21 cellular contexts compared by ENCODE assay signal in genomic region chr4:3263053-3263958, GRCh38. TPM values are rescaled to one million over a fixed set of nuclear protein-coding genes. Genes with fewer than 3 reads are reported as not detected.
A peak's percentile ranks its signal among the peaks of the same experiment; 100 is the strongest.
DNase-seq lines count a peak whose midpoint lies in the region; ATAC-seq and TF ChIP-seq lines count a peak whose summit lies in the region.
"Had no signal": no experiment of that assay in that cellular context is flagged by ENCODE, and none has a peak within 500 bp of the region (broad histone marks: within the 10 kb centered on the region; RNA-seq: fewer than 3 reads in every experiment).

No MANE protein-coding gene starts in this region.

- H3K27me3 ChIP-seq in aorta (ENCODE audit: control insufficient read depth in 1 of 2, insufficient read depth in 2 of 2, low read length in 1 of 2) = no peaks in the 10 kb centered on the region
- H3K27me3 ChIP-seq: ascending aorta had no signal

- intact Hi-C loops in natural killer cell (cut with micrococcal nuclease) = no loop called here
- intact Hi-C loops in aorta (cut with DNase I) = no loop called here

- H3K4me1 Mint-ChIP-seq in natural killer cell treated with Interleukin-12 subunit alpha and Interleukin-12 subunit beta and Interleukin-15 and Interleukin-18, amount 100 ng/mL, for 72 hours (ENCODE audit: low read depth in 2 of 2) = no peaks in the 10 kb centered on the region
- H3K4me1 Mint-ChIP-seq in natural killer cell (no peaks in the 10 kb centered on the region), WTC11 (peaks cover 7% of the 10 kb centered on the region)
- H3K4me1 Mint-ChIP-seq: stimulated activated naive CD8-positive, alpha-beta T cell treated with anti-CD3 and anti-CD28 coated beads, Interleukin-15, amount 100 ng/mL, for 72 hours had no signal

- peak; percentile 11 to 32 for ATAC-seq in natural killer cell treated with Interleukin-12 subunit alpha and Interleukin-12 subunit beta and Interleukin-15 and Interleukin-18, amount 100 ng/mL, for 72 hours
- ATAC-seq in natural killer cell (no peak), WTC11 (no peak), aorta (ENCODE audit: low FRiP score) (no peak), HG03025 (IDR thresholded peaks at IDR 0.05; ENCODE audit: low FRiP score, unreplicated experiment) (no peak), HG03378 (IDR thresholded peaks at IDR 0.05; ENCODE audit: unreplicated experiment) (no peak)
- ATAC-seq: effector memory CD8-positive, alpha-beta T cell; stimulated activated naive CD8-positive, alpha-beta T cell treated with anti-CD3 and anti-CD28 coated beads, Interleukin-15, amount 100 ng/mL, for 72 hours had no signal

- no peak overlapping the region for H3K4me3 Mint-ChIP-seq in natural killer cell treated with Interleukin-12 subunit alpha and Interleukin-12 subunit beta and Interleukin-15 and Interleukin-18, amount 100 ng/mL, for 72 hours
- H3K4me3 Mint-ChIP-seq in natural killer cell (no peak overlapping the region), WTC11 (no peak overlapping the region)
- H3K4me3 Mint-ChIP-seq: effector memory CD8-positive, alpha-beta T cell; stimulated activated naive CD8-positive, alpha-beta T cell treated with anti-CD3 and anti-CD28 coated beads, Interleukin-15, amount 100 ng/mL, for 72 hours had no signal

- no peaks in the 10 kb centered on the region for H3K9me3 ChIP-seq in aorta (ENCODE audit: control insufficient read depth, low read length)
- H3K9me3 ChIP-seq: ascending aorta had no signal

- H3K27ac ChIP-seq in aorta (ENCODE audit: low read depth in 1 of 2, low read length in 2 of 2) = no peak overlapping the region
- H3K27ac ChIP-seq: ascending aorta had no signal

- TF ChIP-seq CTCF in natural killer cell (IDR thresholded peaks at IDR 0.05) (no peak), WTC11 (IDR thresholded peaks at IDR 0.05) (no peak)

- WGBS in aorta, 2 donors = 82 to 85% methylated on average over 31 of the region's 31 CpGs

- DNase-seq in natural killer cell treated with Interleukin-12 subunit alpha and Interleukin-12 subunit beta and Interleukin-15 and Interleukin-18, amount 100 ng/mL, for 72 hours (ENCODE audit: low spot score) = no peak
- DNase-seq in natural killer cell = no peak
- DNase-seq in WTC11 (ENCODE audit: low spot score) = peak; percentile 6
- DNase-seq in mesenteric fat pad (ENCODE audit: low spot score) = peak; percentile 85
- peak; percentile 26 to 41 for DNase-seq in aorta
- DNase-seq in effector CD4-positive, alpha-beta T cell = no peak
- DNase-seq: activated CD4-positive, alpha-beta T cell treated with anti-CD3 and anti-CD28 coated beads for 4 hours; activated gamma-delta T cell; Calu3; effector memory CD8-positive, alpha-beta T cell; midbrain; MV-4-11; NCI-H2081; NCI-H526; stimulated activated CD4-positive, alpha-beta T cell treated with anti-CD3 and anti-CD28 coated beads, Interleukin-4, amount 100 ng/mL, for 24 hours; stimulated activated naive CD8-positive, alpha-beta T cell treated with anti-CD3 and anti-CD28 coated beads, Interleukin-15, amount 100 ng/mL, for 72 hours; SW 1271 had no signal

- POLR2A ChIA-PET in WTC11 (lab: Charles Lee) = no interaction called here

- H3K36me3 ChIP-seq in aorta (ENCODE audit: control insufficient read depth in 1 of 2, insufficient read depth in 2 of 2, low read length in 1 of 2) = no peaks in the 10 kb centered on the region
- H3K36me3 ChIP-seq: ascending aorta had no signal

- CTCF ChIA-PET in WTC11 (lab: Charles Lee) = interaction anchor here (3.2 kb wide), 1 partner anchor 56 kb away, joined by 12 read pairs; no protein-coding TSS in a partner anchor

- no peaks in the 10 kb centered on the region for H3K4me1 ChIP-seq in aorta (ENCODE audit: control insufficient read depth in 1 of 2, insufficient read depth in 2 of 2, low read length in 2 of 2)
- H3K4me1 ChIP-seq: ascending aorta had no signal

- H3K27ac Mint-ChIP-seq in natural killer cell treated with Interleukin-12 subunit alpha and Interleukin-12 subunit beta and Interleukin-15 and Interleukin-18, amount 100 ng/mL, for 72 hours = no peak overlapping the region
- H3K27ac Mint-ChIP-seq in natural killer cell (no peak overlapping the region), WTC11 (no peak overlapping the region)
- H3K27ac Mint-ChIP-seq: effector memory CD8-positive, alpha-beta T cell; stimulated activated naive CD8-positive, alpha-beta T cell treated with anti-CD3 and anti-CD28 coated beads, Interleukin-15, amount 100 ng/mL, for 72 hours had no signal

- H3K4me3 ChIP-seq in aorta (ENCODE audit: low read length in 2 of 2) = no peak overlapping the region
- H3K4me3 ChIP-seq: ascending aorta had no signal

- no peaks in the 10 kb centered on the region for H3K36me3 Mint-ChIP-seq in natural killer cell treated with Interleukin-12 subunit alpha and Interleukin-12 subunit beta and Interleukin-15 and Interleukin-18, amount 100 ng/mL, for 72 hours
- H3K36me3 Mint-ChIP-seq in natural killer cell (no peaks in the 10 kb centered on the region), WTC11 (no peaks in the 10 kb centered on the region)

- H3K27me3 Mint-ChIP-seq in natural killer cell treated with Interleukin-12 subunit alpha and Interleukin-12 subunit beta and Interleukin-15 and Interleukin-18, amount 100 ng/mL, for 72 hours = no peaks in the 10 kb centered on the region
- H3K27me3 Mint-ChIP-seq in natural killer cell (ENCODE audit: low read depth in 2 of 2) (no peaks in the 10 kb centered on the region), WTC11 (ENCODE audit: low read depth) (no peaks in the 10 kb centered on the region)
- H3K27me3 Mint-ChIP-seq: stimulated activated naive CD8-positive, alpha-beta T cell treated with anti-CD3 and anti-CD28 coated beads, Interleukin-15, amount 100 ng/mL, for 72 hours had no signal

- no peaks in the 10 kb centered on the region for H3K9me3 Mint-ChIP-seq in natural killer cell treated with Interleukin-12 subunit alpha and Interleukin-12 subunit beta and Interleukin-15 and Interleukin-18, amount 100 ng/mL, for 72 hours
- H3K9me3 Mint-ChIP-seq in natural killer cell (no peaks in the 10 kb centered on the region), WTC11 (no peaks in the 10 kb centered on the region)
- H3K9me3 Mint-ChIP-seq: effector memory CD8-positive, alpha-beta T cell; stimulated activated naive CD8-positive, alpha-beta T cell treated with anti-CD3 and anti-CD28 coated beads, Interleukin-15, amount 100 ng/mL, for 72 hours had no signal

TF ChIP-seq in WTC11, 78 proteins besides CTCF, POLR2A, EP300 and RAD21:
- TF ChIP-seq AR (CRISPR knock-in tag; IDR thresholded peaks at IDR 0.05) = no peak

RNA-seq across cellular contexts. Expression of gene MSANTD1, which starts 14.3 kb away (rescaled TPM):
- total RNA-seq in natural killer cell treated with Interleukin-12 subunit alpha and Interleukin-12 subunit beta and Interleukin-15 and Interleukin-18, amount 100 ng/mL, for 72 hours = 1 to 10 TPM; 1.8 to 2.0 TPM
- total RNA-seq in natural killer cell = 1 to 10 TPM in 2 of 3 donors, under 1 TPM in 1; 0.54 to 2.2 (median 1.8) TPM
- total RNA-seq in WTC11 (2021) = 0.98 to 1.1 TPM (median 0.99 TPM) in 3 replicates
- total RNA-seq in mesenteric fat pad = 0.80 TPM
- 1 to 10 TPM; 1.9 to 3.5 TPM for total RNA-seq in aorta
- under 1 TPM in 1 of 2 donors, not detected in 1; 0.33 TPM for polyA plus RNA-seq in aorta
- total RNA-seq: ascending aorta, HT1080 had no signal

RNA-seq across cellular contexts. Expression of gene RGS12, which starts 29.5 kb away (rescaled TPM):
- 1 to 10 TPM; 1.9 to 7.0 TPM for total RNA-seq in natural killer cell treated with Interleukin-12 subunit alpha and Interleukin-12 subunit beta and Interleukin-15 and Interleukin-18, amount 100 ng/mL, for 72 hours
- 10 to 100 TPM; 10.5 to 12.3 (median 10.6) TPM for total RNA-seq in natural killer cell
- total RNA-seq in WTC11 (2021) = 21.0 to 24.7 TPM (median 24.2 TPM) in 3 replicates
- total RNA-seq in mesenteric fat pad = 26.3 TPM
- total RNA-seq in aorta = 10 to 100 TPM; 23.9 to 40.4 TPM
- polyA plus RNA-seq in aorta = 10 to 100 TPM; 10.3 to 28.2 TPM

Comparison
In these comparisons a context has a peak if more than half of its experiments do, and no peak if none do; other contexts are left out.
1. ATAC-seq: peak in natural killer cell treated with Interleukin-12 subunit alpha and Interleukin-12 subunit beta and Interleukin-15 and Interleukin-18, amount 100 ng/mL, for 72 hours (2 of 2); none in natural killer cell (0 of 3), WTC11 (single experiment), aorta (single experiment), HG03025 (single experiment) and HG03378 (single experiment).
2. DNase-seq: peak in WTC11 (single experiment), mesenteric fat pad (single experiment) and aorta (2 of 2); none in natural killer cell treated with Interleukin-12 subunit alpha and Interleukin-12 subunit beta and Interleukin-15 and Interleukin-18, amount 100 ng/mL, for 72 hours (single experiment), natural killer cell (single experiment) and effector CD4-positive, alpha-beta T cell (single experiment).